Comparison of ENCODE assay signal across 32 cellular contexts in the genomic region with DNA sequence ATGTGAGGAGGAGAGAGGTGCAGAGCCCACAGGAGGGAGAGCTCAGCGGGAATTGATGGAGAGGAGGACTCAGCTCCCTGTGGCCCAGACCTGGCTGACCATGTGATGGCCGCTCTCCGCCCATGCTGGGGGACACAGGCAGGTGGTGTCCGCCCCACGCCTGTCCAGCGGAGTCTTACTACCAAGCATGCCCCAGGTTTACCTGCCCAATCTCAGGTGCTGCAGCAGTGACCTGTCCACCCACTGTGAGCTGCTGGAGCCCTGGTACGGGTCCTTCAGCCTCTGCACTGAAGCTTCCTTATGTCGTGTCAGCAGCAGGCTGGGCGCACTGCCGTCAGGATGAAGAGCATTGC.
"Had no signal": no experiment of that assay in that cellular context is flagged by ENCODE, and none has a peak within 500 bp of the region (broad histone marks: within the 10 kb centered on the region; RNA-seq: fewer than 3 reads in every experiment).

No MANE protein-coding gene starts in this region.

- H3K4me1 ChIP-seq: Peyer's patch had no signal

- H3K9me3 Mint-ChIP-seq: activated CD4-positive, alpha-beta memory T cell treated with anti-CD3 and anti-CD28 coated beads for 36 hours; activated naive CD4-positive, alpha-beta T cell treated with anti-CD3 and anti-CD28 coated beads, Interleukin-2, amount 50 U/mL, for 72 hours; activated T-cell treated with anti-CD3 and anti-CD28 coated beads, Interleukin-2, amount 50 U/mL, for 4 hours; activated T-helper 1 cell treated with anti-CD3 and anti-CD28 coated beads, Interleukin-12 subunit alpha, Interleukin-12 subunit beta, Interleukin-2, Interleukin-4 antibody, amounts not matched to agents 30 ng/mL and 10 ng/mL and 1 ng/mL, durations not matched to agents 14 hours and 24 hours and 36 hours had no signal

- H3K36me3 Mint-ChIP-seq: activated CD4-positive, alpha-beta memory T cell treated with anti-CD3 and anti-CD28 coated beads for 36 hours; activated naive CD4-positive, alpha-beta T cell treated with anti-CD3 and anti-CD28 coated beads, Interleukin-2, amount 50 U/mL, for 72 hours; brain had no signal

- ATAC-seq: activated naive CD4-positive, alpha-beta T cell treated with anti-CD3 and anti-CD28 coated beads, Interleukin-2, amount 50 U/mL, for 72 hours; activated T-cell treated with anti-CD3 and anti-CD28 coated beads, Interleukin-2, amount 50 U/mL, for 4 hours; K562 had no signal

- H3K27me3 ChIP-seq: Peyer's patch had no signal

- H3K27ac Mint-ChIP-seq: activated B cell treated with CpG ODN at 0.5 μM for 24 hours; activated CD4-positive, alpha-beta memory T cell treated with anti-CD3 and anti-CD28 coated beads for 36 hours; activated naive CD4-positive, alpha-beta T cell treated with anti-CD3 and anti-CD28 coated beads for 36 hours; activated T-helper 1 cell treated with anti-CD3 and anti-CD28 coated beads, Interleukin-12 subunit alpha, Interleukin-12 subunit beta, Interleukin-2, Interleukin-4 antibody, amounts not matched to agents 30 ng/mL and 10 ng/mL and 1 ng/mL, durations not matched to agents 14 hours and 24 hours and 36 hours; brain had no signal

- H3K4me3 Mint-ChIP-seq: activated B cell treated with CpG ODN at 0.5 μM for 24 hours; activated CD4-positive, alpha-beta memory T cell treated with anti-CD3 and anti-CD28 coated beads for 36 hours; activated naive CD4-positive, alpha-beta T cell treated with anti-CD3 and anti-CD28 coated beads for 36 hours; activated T-cell treated with anti-CD3 and anti-CD28 coated beads, Interleukin-2, amount 50 U/mL, for 4 hours; activated T-helper 1 cell treated with anti-CD3 and anti-CD28 coated beads, Interleukin-12 subunit alpha, Interleukin-12 subunit beta, Interleukin-2, Interleukin-4 antibody, amounts not matched to agents 30 ng/mL and 10 ng/mL and 1 ng/mL, durations not matched to agents 14 hours and 24 hours and 36 hours; brain had no signal

- H3K4me3 ChIP-seq: adrenal gland, K562, Peyer's patch had no signal

- H3K9me3 ChIP-seq: adrenal gland, Peyer's patch had no signal

- DNase-seq: activated B cell treated with CpG ODN at 0.5 μM for 24 hours; activated CD4-positive, alpha-beta memory T cell treated with anti-CD3 and anti-CD28 coated beads for 36 hours; activated CD4-positive, alpha-beta T cell treated with anti-CD3 and anti-CD28 coated beads for 4 hours; activated CD4-positive, alpha-beta T cell treated with anti-CD3 and anti-CD28 coated beads, Interleukin-2, amount 50 U/mL, for 1 hour; activated CD4-positive, CD25-positive, alpha-beta regulatory T cell treated with anti-CD3 and anti-CD28 coated beads, Interleukin-2, amount 50 U/mL, for 72 hours; activated CD8-positive, alpha-beta memory T cell treated with anti-CD3 and anti-CD28 coated beads, Interleukin-2, amount 50 U/mL, for 4 hours; activated gamma-delta T cell treated with Interleukin-2 at 50 U/mL for 16 hours; activated naive CD4-positive, alpha-beta T cell treated with anti-CD3 and anti-CD28 coated beads for 36 hours; activated T-cell treated with anti-CD3 and anti-CD28 coated beads for 4 hours; activated T-cell treated with anti-CD3 and anti-CD28 coated beads, Interleukin-2, amount 50 U/mL, for 4 hours; adrenal gland; NCI-H1092 treated with DMSO at 0.1 percent for 48 hours; NCI-H1417; NCI-H146; NCI-H187; NCI-H2029 treated with DMSO at 0.1 percent for 48 hours; NCI-H2171 treated with DMSO at 0.1 percent for 48 hours; NCI-H226; NCI-H446 treated with DMSO at 0.1 percent for 48 hours; NCI-H524; Right ventricle myocardium superior; SW 1271; T-helper 1 cell; T-helper 2 cell; T-helper 9 cell had no signal

- H3K4me1 Mint-ChIP-seq: activated B cell treated with CpG ODN at 0.5 μM for 24 hours had no signal

- H3K27ac ChIP-seq: adrenal gland, Peyer's patch, RWPE1, VCaP had no signal

- H3K36me3 ChIP-seq: adrenal gland, Peyer's patch had no signal
